Comparison of ENCODE assay signal across 21 cellular contexts in genomic region chrX:3540105-3540504, GRCh38.
DNase-seq lines count a peak whose midpoint lies in the region; ATAC-seq, FAIRE-seq and TF ChIP-seq lines count a peak whose summit lies in the region.
"Had no signal": no experiment of that assay in that cellular context is flagged by ENCODE, and none has a peak within 500 bp of the region (broad histone marks: within the 10 kb centered on the region; RNA-seq: fewer than 3 reads in every experiment).

No MANE protein-coding gene starts in this region.

- POLR2A ChIA-PET in CD4-positive, alpha-beta T cell (lab: Charles Lee) = no interaction called here

- no peaks in the 10 kb centered on the region for H3K36me3 Mint-ChIP-seq in CD4-positive, alpha-beta T cell (ENCODE audit: low read depth)
- H3K36me3 Mint-ChIP-seq: CD4-positive, CD25-positive, alpha-beta regulatory T cell; CD8-positive, alpha-beta memory T cell had no signal

- no peak overlapping the region for H2AFZ ChIP-seq in mammary epithelial cell (ENCODE audit: low read depth, low read length)
- no peak overlapping the region for H2AFZ ChIP-seq in keratinocyte (ENCODE audit: control insufficient read depth, low read length)
- H2AFZ ChIP-seq: GM23338 had no signal

- TF ChIP-seq CTCF in LNCaP clone FGC (IDR thresholded peaks at IDR 0.05; ENCODE audit: control insufficient read depth, extremely low read depth, insufficient read depth) (no peak), mammary epithelial cell (conservative IDR thresholded peaks at IDR 0.05 in 1 of 2, IDR thresholded peaks at IDR 0.05 in 1 of 2; ENCODE audit: extremely low read depth in 1 of 2, insufficient read depth in 1 of 2, low read depth in 1 of 2, low read length in 2 of 2) (no peak), keratinocyte (optimal IDR thresholded peaks at IDR 0.05 in 1 of 3, IDR thresholded peaks at IDR 0.05 in 1 of 3, conservative IDR thresholded peaks at IDR 0.05 in 1 of 3; ENCODE audit: extremely low read depth in 1 of 3, insufficient read depth in 2 of 3, low read length in 3 of 3) (no peak), tibial nerve (IDR thresholded peaks at IDR 0.05) (no peak)
- TF ChIP-seq CTCF in CD4-positive, alpha-beta T cell (IDR thresholded peaks at IDR 0.05) = no peak

- H3K9ac ChIP-seq in mammary epithelial cell (ENCODE audit: insufficient read depth, low read length) (no peak overlapping the region), keratinocyte (ENCODE audit: control insufficient read depth, extremely low read depth, insufficient read depth, low read length) (no peak overlapping the region)
- H3K9ac ChIP-seq: BLaER1 had no signal

- TF ChIP-seq POLR2A in tibial nerve (IDR thresholded peaks at IDR 0.05) = no peak

- intact Hi-C loops in mammary epithelial cell (cut with micrococcal nuclease) = no loop called here
- intact Hi-C loops in CD4-positive, alpha-beta T cell (cut with DNase I, micrococcal nuclease) = no loop called here

- DNase-seq in LNCaP clone FGC (ENCODE audit: low read depth) = peak; percentile 18
- DNase-seq in mammary epithelial cell = peak; percentile 48
- DNase-seq in keratinocyte (ENCODE audit: low read depth, low spot score) = no peak
- no peak for DNase-seq in tibial nerve (ENCODE audit: low spot score in 2 of 2)
- DNase-seq in CD4-positive, alpha-beta T cell = no peak
- DNase-seq: CD4-positive, CD25-positive, alpha-beta regulatory T cell; CD8-positive, alpha-beta memory T cell; DMS 273 treated with DMSO at 0.1 percent for 48 hours; DMS79; EL; GDM1; H9 had no signal

- H3K4me1 ChIP-seq in mammary epithelial cell (ENCODE audit: insufficient read depth, low read length) (no peaks in the 10 kb centered on the region), keratinocyte (ENCODE audit: control insufficient read depth, extremely low read depth, insufficient read depth, low read length) (no peaks in the 10 kb centered on the region), tibial nerve (no peaks in the 10 kb centered on the region)
- H3K4me1 ChIP-seq: BLaER1 had no signal

- in situ Hi-C loops in mammary epithelial cell (cut with MboI; ENCODE audit: low sequenced_read_pairs in 2 of 2) = loop anchor here in 1 of 2 donors (10.0 kb wide), 1 partner anchor 295 kb away; no protein-coding TSS in a partner anchor

- H3K79me2 ChIP-seq in mammary epithelial cell (ENCODE audit: insufficient read depth, low read length) (no peaks in the 10 kb centered on the region), keratinocyte (ENCODE audit: control insufficient read depth, insufficient read depth, low read length) (no peaks in the 10 kb centered on the region)

- H3K27me3 Mint-ChIP-seq in CD4-positive, alpha-beta T cell = peaks cover 5% of the 10 kb centered on the region
- H3K27me3 Mint-ChIP-seq: B cell; CD4-positive, CD25-positive, alpha-beta regulatory T cell had no signal

- peak; percentile 34 for FAIRE-seq in keratinocyte (lab: Jason Lieb, UNC)
- FAIRE-seq: D721Med, GM12878, GM19239 had no signal

- H3K9me3 Mint-ChIP-seq in CD4-positive, alpha-beta T cell = peaks cover 3% of the 10 kb centered on the region

- TF ChIP-seq EP300 in tibial nerve (IDR thresholded peaks at IDR 0.05) = no peak

- no peaks in the 10 kb centered on the region for H3K4me1 Mint-ChIP-seq in CD4-positive, alpha-beta T cell (ENCODE audit: low read depth)
- H3K4me1 Mint-ChIP-seq: B cell; CD4-positive, CD25-positive, alpha-beta regulatory T cell; CD8-positive, alpha-beta memory T cell; GM23338; H9 had no signal

- H4K20me1 ChIP-seq in mammary epithelial cell (ENCODE audit: insufficient read depth, low read length) (no peaks in the 10 kb centered on the region), keratinocyte (ENCODE audit: control insufficient read depth, extremely low read depth, insufficient read depth, low read length) (no peaks in the 10 kb centered on the region)
- H4K20me1 ChIP-seq: BLaER1 had no signal

- H3K9me1 ChIP-seq in keratinocyte (ENCODE audit: control insufficient read depth, extremely low read depth, insufficient read depth, low read length) = no peaks in the 10 kb centered on the region

- BruUV-seq in mammary epithelial cell (replicated peaks; lab: Mats Ljungman, UMichigan) = no TSS peak

- H3K9me3 ChIP-seq in mammary epithelial cell (replicated peaks; ENCODE audit: insufficient read depth, low read length) (peaks cover 6% of the 10 kb centered on the region), keratinocyte (ENCODE audit: control insufficient read depth, low read depth, low read length) (no peaks in the 10 kb centered on the region), tibial nerve (peaks cover 0 to 9% (median 0%) of the 10 kb centered on the region in 4 donors)
- no peaks in the 10 kb centered on the region for H3K9me3 ChIP-seq in CD4-positive, alpha-beta T cell (ENCODE audit: control insufficient read depth, low read length)

- no peaks in the 10 kb centered on the region for H3K27me3 ChIP-seq in mammary epithelial cell (ENCODE audit: insufficient read depth, low read length)
- no peaks in the 10 kb centered on the region for H3K27me3 ChIP-seq in keratinocyte (ENCODE audit: control insufficient read depth, extremely low read depth, insufficient read depth, low read length)
- no peaks in the 10 kb centered on the region for H3K27me3 ChIP-seq in tibial nerve
- H3K27me3 ChIP-seq in CD4-positive, alpha-beta T cell (ENCODE audit: control insufficient read depth, insufficient read depth, low read length) = no peaks in the 10 kb centered on the region
- H3K27me3 ChIP-seq: BLaER1 had no signal

- dilution Hi-C loops in mammary epithelial cell (cut with HindIII; ENCODE audit: low sequenced_read_pairs) = no loop called here
- dilution Hi-C loops in keratinocyte (cut with MboI; ENCODE audit: extremely low pct_ligation_motif_present, low sequenced_read_pairs) = no loop called here

- WGBS in mammary epithelial cell (ENCODE audit: low coverage, missing lambda C conversion rate) = 54% methylated on average over 7 of the region's 7 CpGs
- 72 to 80% methylated on average over 7 of the region's 7 CpGs for WGBS in tibial nerve, 2 donors

- no peak overlapping the region for H3K4me2 ChIP-seq in mammary epithelial cell (ENCODE audit: insufficient read depth, low read depth, low read length)
- no peak overlapping the region for H3K4me2 ChIP-seq in keratinocyte (ENCODE audit: control insufficient read depth, extremely low read depth, insufficient read depth, low read depth, low read length)
- H3K4me2 ChIP-seq: BLaER1, GM23338 had no signal

- no peaks in the 10 kb centered on the region for H3K36me3 ChIP-seq in mammary epithelial cell (ENCODE audit: insufficient read depth, low read length)
- no peaks in the 10 kb centered on the region for H3K36me3 ChIP-seq in keratinocyte (ENCODE audit: control insufficient read depth in 2 of 2, extremely low read depth in 1 of 2, insufficient read depth in 2 of 2, low read length in 2 of 2)
- no peaks in the 10 kb centered on the region for H3K36me3 ChIP-seq in tibial nerve
- H3K36me3 ChIP-seq: BLaER1 had no signal

- CTCF ChIA-PET in mammary epithelial cell (lab: Charles Lee; ENCODE audit: low non-redundant PET) = no interaction called here
- CTCF ChIA-PET in CD4-positive, alpha-beta T cell (lab: Charles Lee) = no interaction called here

- H3K4me3 Mint-ChIP-seq in CD4-positive, alpha-beta T cell = no peak overlapping the region
- H3K4me3 Mint-ChIP-seq: B cell; CD4-positive, CD25-positive, alpha-beta regulatory T cell; CD8-positive, alpha-beta memory T cell; GM23338; H9 had no signal

- H3K4me3 ChIP-seq in LNCaP clone FGC (ENCODE audit: low read depth, low read length) (no peak overlapping the region), mammary epithelial cell (replicated peaks in 1 of 3; ENCODE audit: insufficient read depth in 1 of 3, low read depth in 2 of 3, low read length in 3 of 3) (no peak overlapping the region), keratinocyte (ENCODE audit: control insufficient read depth in 2 of 3, extremely low read depth in 1 of 3, insufficient read depth in 2 of 3, low read depth in 1 of 3, low read length in 3 of 3) (no peak overlapping the region), tibial nerve (no peak overlapping the region)
- H3K4me3 ChIP-seq: BLaER1, GM12878, GM23338 had no signal

- ATAC-seq in HG03520 (IDR thresholded peaks at IDR 0.05; ENCODE audit: unreplicated experiment) = no peak
- ATAC-seq in CD4-positive, alpha-beta T cell (ENCODE audit: poor library complexity) = no peak
- ATAC-seq: GM12878, GM23338, HCT116 had no signal

- H3K27ac ChIP-seq in mammary epithelial cell (ENCODE audit: insufficient read depth, low read depth, low read length) = no peak overlapping the region
- no peak overlapping the region for H3K27ac ChIP-seq in keratinocyte (ENCODE audit: control insufficient read depth, insufficient read depth, low read length)
- H3K27ac ChIP-seq in tibial nerve = no peak overlapping the region
- no peak overlapping the region for H3K27ac ChIP-seq in CD4-positive, alpha-beta T cell (ENCODE audit: low read depth, low read length)
- H3K27ac ChIP-seq: BLaER1, C4-2B had no signal

- no peak overlapping the region for H3K27ac Mint-ChIP-seq in CD4-positive, alpha-beta T cell
- H3K27ac Mint-ChIP-seq: B cell; CD4-positive, CD25-positive, alpha-beta regulatory T cell; CD8-positive, alpha-beta memory T cell; GM23338; H9 had no signal

Comparison
In these comparisons a context has a peak if more than half of its experiments do, and no peak if none do; other contexts are left out.
1. DNase-seq: peak in LNCaP clone FGC (single experiment) and mammary epithelial cell (single experiment); none in keratinocyte (single experiment), tibial nerve (0 of 2) and CD4-positive, alpha-beta T cell (0 of 10).